Comparison of ENCODE assay signal across 9 cellular contexts in genomic region chr20:7859371-7859802, GRCh38.
DNase-seq lines count a peak whose midpoint lies in the region; ATAC-seq and TF ChIP-seq lines count a peak whose summit lies in the region.
"Had no signal": no experiment of that assay in that cellular context is flagged by ENCODE, and none has a peak within 500 bp of the region (broad histone marks: within the 10 kb centered on the region; RNA-seq: fewer than 3 reads in every experiment).

No MANE protein-coding gene starts in this region.

- H3K4me1 ChIP-seq in Panc1 (ENCODE audit: control insufficient read depth, insufficient read depth, low read length) (no peaks in the 10 kb centered on the region), neuronal stem cell (ENCODE audit: control insufficient read depth in 2 of 2, insufficient read depth in 1 of 2, low read depth in 1 of 2, low read length in 2 of 2) (peaks cover 0 to 1% of the 10 kb centered on the region in 2 donors)

- CTCF ChIA-PET in activated naive CD4-positive, alpha-beta T cell treated with anti-CD3 and anti-CD28 coated beads for 36 hours (lab: Charles Lee) = interaction anchor here (0.7 to 0.9 kb wide), 2 partner anchors 10 to 374 kb away, joined by 3 to 4 read pairs; no protein-coding TSS in a partner anchor
- CTCF ChIA-PET in Panc1 (lab: Charles Lee) = no interaction called here

- peak; percentile 31 for DNase-seq in activated naive CD4-positive, alpha-beta T cell treated with anti-CD3 and anti-CD28 coated beads for 36 hours
- DNase-seq in activated naive CD4-positive, alpha-beta T cell treated with Interleukin-2 at 50 U/mL for 16 hours = no peak
- DNase-seq in LNCaP clone FGC (ENCODE audit: low read depth) (peak; percentile 10), Panc1 (ENCODE audit: low read depth, low spot score) (peak; percentile 43), epithelial cell of prostate (ENCODE audit: low read depth, low spot score) (no peak), neuronal stem cell (ENCODE audit: low spot score) (peak; percentile 44), natural killer cell (no peak), GDM1 (lab: John Stamatoyannopoulos, UW) (no peak)
- DNase-seq: activated naive CD8-positive, alpha-beta T cell treated with anti-CD3 and anti-CD28 coated beads, Interleukin-2, amount 10 ng/mL, durations not matched to agents 7 days and 5 days had no signal

- H2BK5ac ChIP-seq in neuronal stem cell (ENCODE audit: low read length) = no peak overlapping the region

- H3K36me3 ChIP-seq in Panc1 (ENCODE audit: control insufficient read depth, insufficient read depth, low read length) (no peaks in the 10 kb centered on the region), neuronal stem cell (replicated peaks in 1 of 2; ENCODE audit: control insufficient read depth in 2 of 2, insufficient read depth in 2 of 2, low read length in 2 of 2) (no peaks in the 10 kb centered on the region)

- no peak overlapping the region for H3K27ac Mint-ChIP-seq in activated naive CD4-positive, alpha-beta T cell treated with anti-CD3 and anti-CD28 coated beads for 36 hours
- no peak overlapping the region for H3K27ac Mint-ChIP-seq in natural killer cell
- H3K27ac Mint-ChIP-seq: activated naive CD8-positive, alpha-beta T cell treated with anti-CD3 and anti-CD28 coated beads, Interleukin-2, amount 10 ng/mL, durations not matched to agents 7 days and 5 days had no signal

- no peak overlapping the region for H3K4me3 Mint-ChIP-seq in activated naive CD4-positive, alpha-beta T cell treated with anti-CD3 and anti-CD28 coated beads for 36 hours
- H3K4me3 Mint-ChIP-seq in natural killer cell = no peak overlapping the region
- H3K4me3 Mint-ChIP-seq: activated naive CD8-positive, alpha-beta T cell treated with anti-CD3 and anti-CD28 coated beads, Interleukin-2, amount 10 ng/mL, durations not matched to agents 7 days and 5 days had no signal

- H3K9me3 ChIP-seq in Panc1 (ENCODE audit: control insufficient read depth, insufficient read depth, low read depth, low read length) (no peaks in the 10 kb centered on the region), neuronal stem cell (replicated peaks in 1 of 2; ENCODE audit: control insufficient read depth in 2 of 2, insufficient read depth in 1 of 2, low read depth in 1 of 2, low read length in 2 of 2) (no peaks in the 10 kb centered on the region)

- no peak overlapping the region for H2AK5ac ChIP-seq in neuronal stem cell (ENCODE audit: low read depth, low read length)

- H4K8ac ChIP-seq in neuronal stem cell (ENCODE audit: low read depth, low read length) = no peak overlapping the region

- peaks cover 3% of the 10 kb centered on the region for H3K27me3 Mint-ChIP-seq in activated naive CD4-positive, alpha-beta T cell treated with anti-CD3 and anti-CD28 coated beads for 36 hours (ENCODE audit: low read depth)
- H3K27me3 Mint-ChIP-seq in natural killer cell (ENCODE audit: low read depth in 2 of 2) = peaks cover 0 to 3% of the 10 kb centered on the region in 2 donors
- H3K27me3 Mint-ChIP-seq: activated naive CD8-positive, alpha-beta T cell treated with anti-CD3 and anti-CD28 coated beads, Interleukin-2, amount 10 ng/mL, durations not matched to agents 7 days and 5 days had no signal

- no peak overlapping the region for H4K91ac ChIP-seq in neuronal stem cell (ENCODE audit: low read depth, low read length, poor library complexity)

- H3K18ac ChIP-seq in neuronal stem cell (ENCODE audit: low read length) = no peak overlapping the region

- H2BK12ac ChIP-seq in neuronal stem cell (ENCODE audit: low read length) = no peak overlapping the region

- intact Hi-C loops in activated naive CD4-positive, alpha-beta T cell treated with anti-CD3 and anti-CD28 coated beads for 36 hours (cut with micrococcal nuclease) = loop anchor here (2.0 kb wide), 1 partner anchor 1031 kb away; no protein-coding TSS in a partner anchor
- intact Hi-C loops in Panc1 (cut with micrococcal nuclease; ENCODE audit: unreplicated experiment) (loop anchor here (2.0 to 10.0 kb wide), 3 partner anchors 482 to 1715 kb away; no protein-coding TSS in a partner anchor), natural killer cell (cut with micrococcal nuclease) (no loop called here)

- no peaks in the 10 kb centered on the region for H3K9me3 Mint-ChIP-seq in activated naive CD4-positive, alpha-beta T cell treated with anti-CD3 and anti-CD28 coated beads for 36 hours
- H3K9me3 Mint-ChIP-seq in natural killer cell = no peaks in the 10 kb centered on the region
- H3K9me3 Mint-ChIP-seq: activated naive CD8-positive, alpha-beta T cell treated with anti-CD3 and anti-CD28 coated beads, Interleukin-2, amount 10 ng/mL, durations not matched to agents 7 days and 5 days had no signal

- H2BK15ac ChIP-seq in neuronal stem cell (ENCODE audit: low read length) = no peak overlapping the region

- no peak overlapping the region for H3K9ac ChIP-seq in neuronal stem cell (ENCODE audit: low read depth, low read length, poor library complexity)

- no peaks in the 10 kb centered on the region for H3K4me1 Mint-ChIP-seq in activated naive CD4-positive, alpha-beta T cell treated with anti-CD3 and anti-CD28 coated beads for 36 hours (ENCODE audit: low read depth)
- H3K4me1 Mint-ChIP-seq in natural killer cell = peaks cover 0 to 4% of the 10 kb centered on the region in 2 donors

- H2AFZ ChIP-seq in neuronal stem cell (ENCODE audit: low read length) = no peak overlapping the region

- H3K27me3 ChIP-seq in Panc1 (ENCODE audit: control insufficient read depth, insufficient read depth, low read length) (no peaks in the 10 kb centered on the region), neuronal stem cell (ENCODE audit: control insufficient read depth in 3 of 3, insufficient read depth in 3 of 3, low read depth in 1 of 3, low read length in 3 of 3) (no peaks in the 10 kb centered on the region)

- no TSS peak for BruUV-seq in Panc1 (replicated peaks; lab: Mats Ljungman, UMichigan)

- POLR2A ChIA-PET in Panc1 (lab: Charles Lee) = no interaction called here

- no CpG with 5 or more reads among the region's 3 CpGs for WGBS in neuronal stem cell (ENCODE audit: extremely low coverage in 2 of 2, insufficient read length in 2 of 2, insufficient replicate concordance in 1 of 2), 2 donors

- no peak overlapping the region for H3K27ac ChIP-seq in Panc1 (ENCODE audit: low read length)
- H3K27ac ChIP-seq in epithelial cell of prostate = peak overlapping the region; percentile 52
- H3K27ac ChIP-seq in neuronal stem cell (replicated peaks; ENCODE audit: low read length) = no peak overlapping the region

- H3K23ac ChIP-seq in neuronal stem cell (ENCODE audit: low read depth, low read length, poor library complexity) = no peak overlapping the region

- no peaks in the 10 kb centered on the region for H3K79me1 ChIP-seq in neuronal stem cell (ENCODE audit: low read depth, low read length)

- H3K4me2 ChIP-seq in neuronal stem cell (ENCODE audit: insufficient read depth, low read length, poor library complexity, severe bottlenecking) = no peak overlapping the region

- no peak overlapping the region for H3K4ac ChIP-seq in neuronal stem cell (ENCODE audit: low read length)

- TF ChIP-seq CTCF in LNCaP clone FGC (IDR thresholded peaks at IDR 0.05; ENCODE audit: control insufficient read depth, extremely low read depth, insufficient read depth) (peak; percentile 91), Panc1 (IDR thresholded peaks at IDR 0.05) (peak; percentile 66; the same call in 1 of the 2 replicates), natural killer cell (IDR thresholded peaks at IDR 0.05) (no peak)

- no peak overlapping the region for H3K4me3 ChIP-seq in LNCaP clone FGC (ENCODE audit: low read depth, low read length)
- no peak overlapping the region for H3K4me3 ChIP-seq in Panc1 (ENCODE audit: low read depth in 2 of 2, low read length in 2 of 2)
- H3K4me3 ChIP-seq in neuronal stem cell (ENCODE audit: low read length in 2 of 2) = no peak overlapping the region

- H3K14ac ChIP-seq in neuronal stem cell (ENCODE audit: low read length) = no peak overlapping the region

- no peak overlapping the region for H2BK120ac ChIP-seq in neuronal stem cell (ENCODE audit: low read depth, low read length)

- ATAC-seq in Panc1 = peak; percentile 62; the same call in 1 of the 2 replicates
- ATAC-seq in natural killer cell = no peak

- in situ Hi-C loops in Panc1 (cut with HindIII; ENCODE audit: low pct_unique_long_range_greater_than_20kb, low sequenced_read_pairs) = no loop called here

- H3K36me3 Mint-ChIP-seq in activated naive CD4-positive, alpha-beta T cell treated with anti-CD3 and anti-CD28 coated beads for 36 hours (ENCODE audit: low read depth) = no peaks in the 10 kb centered on the region
- no peaks in the 10 kb centered on the region for H3K36me3 Mint-ChIP-seq in natural killer cell
- H3K36me3 Mint-ChIP-seq: activated naive CD8-positive, alpha-beta T cell treated with anti-CD3 and anti-CD28 coated beads, Interleukin-2, amount 10 ng/mL, durations not matched to agents 7 days and 5 days had no signal

Comparison
In these comparisons a context has a peak if more than half of its experiments do, and no peak if none do; other contexts are left out.
1. DNase-seq: peak in activated naive CD4-positive, alpha-beta T cell treated with anti-CD3 and anti-CD28 coated beads for 36 hours (single experiment), LNCaP clone FGC (single experiment), Panc1 (single experiment) and neuronal stem cell (single experiment); none in activated naive CD4-positive, alpha-beta T cell treated with Interleukin-2 at 50 U/mL for 16 hours (single experiment), epithelial cell of prostate (single experiment), natural killer cell (single experiment) and GDM1 (single experiment).